ENCODE assay signal across 12 cellular contexts in the genomic region with DNA sequence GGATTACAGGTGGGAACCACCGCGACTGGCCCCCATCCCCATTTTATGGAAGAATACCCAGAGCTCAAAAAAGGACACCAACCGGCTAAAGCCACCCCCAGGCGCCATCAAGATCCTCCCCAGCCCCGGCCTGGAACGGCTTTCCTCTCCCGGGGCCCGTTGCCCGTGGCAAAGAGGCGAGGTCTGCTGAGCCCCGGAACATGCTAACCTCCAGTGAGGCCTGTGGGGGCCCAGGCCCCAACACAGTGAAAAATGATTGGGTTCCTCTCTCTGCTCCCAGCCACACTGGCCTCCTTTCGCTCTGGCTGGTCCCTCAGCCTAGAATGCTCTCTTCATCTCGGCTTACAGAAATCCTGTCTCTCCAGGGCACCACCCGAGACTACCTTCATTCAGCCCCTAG. TPM values are rescaled to one million over a fixed set of nuclear protein-coding genes. Genes with fewer than 3 reads are reported as not detected.
DNase-seq lines count a peak whose midpoint lies in the region; ATAC-seq and TF ChIP-seq lines count a peak whose summit lies in the region.
"Had no signal": no experiment of that assay in that cellular context is flagged by ENCODE, and none has a peak within 500 bp of the region (broad histone marks: within the 10 kb centered on the region; RNA-seq: fewer than 3 reads in every experiment).

No MANE protein-coding gene starts in this region.

- no peak overlapping the region for H3K9ac ChIP-seq in GM23248
- no peak overlapping the region for H3K9ac ChIP-seq in trophoblast cell (ENCODE audit: low read length)

- in situ Hi-C loops in GM23248 (cut with MboI), result no loop called here

- CTCF ChIA-PET in Calu3 (lab: Charles Lee), result interaction anchor here (0.6 to 0.7 kb wide), 2 partner anchors 55 to 702 kb away, joined by 3 read pairs; no protein-coding TSS in a partner anchor

- H3K4me1 ChIP-seq in GM23248 (ENCODE audit: insufficient read depth) (peaks cover 2% of the 10 kb centered on the region; the same call in 1 of the 2 replicates), RWPE2 (ENCODE audit: insufficient read depth, poor library complexity, severe bottlenecking) (peaks cover 6% of the 10 kb centered on the region), left ventricle myocardium inferior (peaks cover 35% of the 10 kb centered on the region), trophoblast cell (ENCODE audit: control insufficient read depth in 1 of 2, insufficient read depth in 2 of 2, low read length in 2 of 2) (peaks cover 33 to 43% of the 10 kb centered on the region in 2 experiments)

- peaks cover 19% of the 10 kb centered on the region for H3K27me3 Mint-ChIP-seq in Calu3 (ENCODE audit: unreplicated experiment)
- H3K27me3 Mint-ChIP-seq: activated T-cell treated with anti-CD3 and anti-CD28 coated beads, Interleukin-2, amount 50 U/mL, for 24 hours had no signal

- H3K4me3 Mint-ChIP-seq in Calu3 (ENCODE audit: low read depth, unreplicated experiment), result no peak overlapping the region
- H3K4me3 Mint-ChIP-seq: activated T-cell treated with anti-CD3 and anti-CD28 coated beads, Interleukin-2, amount 50 U/mL, for 24 hours had no signal

- TF ChIP-seq CTCF in RWPE2 (IDR thresholded peaks at IDR 0.05; ENCODE audit: poor library complexity, severe bottlenecking), result no peak
- no peak for TF ChIP-seq CTCF in left ventricle myocardium inferior (IDR thresholded peaks at IDR 0.05; ENCODE audit: borderline replicate concordance)
- TF ChIP-seq CTCF in Calu3 (IDR thresholded peaks at IDR 0.05; ENCODE audit: unreplicated experiment), result no peak

- H3K4ac ChIP-seq in trophoblast cell (ENCODE audit: low read depth, low read length), result peak overlapping the region; percentile 57

- no peak overlapping the region for H3K23ac ChIP-seq in trophoblast cell (ENCODE audit: low read length)

- DNase-seq in GM23248 (no peak), RWPE2 (ENCODE audit: low spot score) (no peak), left ventricle myocardium inferior (no peak), trophoblast cell (no peak), middle frontal gyrus (ENCODE audit: extremely low spot score, low spot score) (no peak), Calu3 (no peak), head of caudate nucleus (no peak)
- DNase-seq: activated T-cell treated with anti-CD3 and anti-CD28 coated beads, Interleukin-2, amount 50 U/mL, for 24 hours; NCI-H1105; RPMI8226; testis had no signal

- intact Hi-C loops in left ventricle myocardium inferior (cut with micrococcal nuclease) (no loop called here), Calu3 (cut with micrococcal nuclease; ENCODE audit: unreplicated experiment) (no loop called here), head of caudate nucleus (cut with DNase I) (no loop called here)

- H3K36me3 ChIP-seq in GM23248 (ENCODE audit: low read depth) (no peaks in the 10 kb centered on the region), RWPE2 (ENCODE audit: low read depth) (no peaks in the 10 kb centered on the region), left ventricle myocardium inferior (no peaks in the 10 kb centered on the region), trophoblast cell (ENCODE audit: control insufficient read depth in 1 of 2, insufficient read depth in 2 of 2, low read length in 2 of 2) (no peaks in the 10 kb centered on the region)

- no TSS peak for BruUV-seq in Calu3 (replicated peaks; lab: Mats Ljungman, UMichigan)

- H2AFZ ChIP-seq in GM23248, result peak overlapping the region; percentile 91
- no peak overlapping the region for H2AFZ ChIP-seq in trophoblast cell (ENCODE audit: insufficient read depth, low read length, poor library complexity)

- ATAC-seq in RWPE2 (ENCODE audit: low read depth), result peak; percentile 5; the same call in 1 of the 3 replicates

- H3K14ac ChIP-seq in trophoblast cell (ENCODE audit: low read length), result peak overlapping the region; percentile 74

- H3K4me3 ChIP-seq in GM23248, result no peak overlapping the region
- H3K4me3 ChIP-seq in RWPE2 (ENCODE audit: severe bottlenecking), result no peak overlapping the region
- H3K4me3 ChIP-seq in left ventricle myocardium inferior, result peak overlapping the region; percentile 60
- no peak overlapping the region for H3K4me3 ChIP-seq in trophoblast cell (ENCODE audit: low read depth, low read length)
- H3K4me3 ChIP-seq: mucosa of descending colon had no signal

- H2BK5ac ChIP-seq in trophoblast cell (ENCODE audit: low read depth, low read length, poor library complexity), result peak overlapping the region; percentile 59

- H3K79me1 ChIP-seq in trophoblast cell (ENCODE audit: low read length), result peaks cover 33% of the 10 kb centered on the region

- H2BK12ac ChIP-seq in trophoblast cell (ENCODE audit: low read length), result peak overlapping the region; percentile 83

- H3K18ac ChIP-seq in trophoblast cell (ENCODE audit: low read length), result peak overlapping the region; percentile 38

- peak overlapping the region; percentile 45 for H2AK5ac ChIP-seq in trophoblast cell (ENCODE audit: low read length)

- WGBS in GM23248 (ENCODE audit: low coverage in 1 of 2, low lambda C conversion rate in 2 of 2, missing lambda C conversion rate in 2 of 2), 2 experiments, result 93 to 97% methylated on average over 14 of the region's 14 CpGs
- no CpG with 5 or more reads among the region's 14 CpGs for WGBS in trophoblast cell (ENCODE audit: extremely low coverage, insufficient coverage, insufficient read length)

- H4K20me1 ChIP-seq in GM23248 (ENCODE audit: insufficient read depth), result no peaks in the 10 kb centered on the region

- no peaks in the 10 kb centered on the region for H3K27me3 ChIP-seq in GM23248 (replicated peaks; ENCODE audit: insufficient read depth)
- H3K27me3 ChIP-seq in RWPE2 (ENCODE audit: insufficient read depth, poor library complexity, severe bottlenecking), result no peaks in the 10 kb centered on the region
- H3K27me3 ChIP-seq in left ventricle myocardium inferior (ENCODE audit: low read depth), result no peaks in the 10 kb centered on the region
- H3K27me3 ChIP-seq in trophoblast cell (ENCODE audit: insufficient read depth, low read length), result no peaks in the 10 kb centered on the region
- H3K27me3 ChIP-seq: testis had no signal

- H4K91ac ChIP-seq in trophoblast cell (ENCODE audit: low read depth, low read length), result peak overlapping the region; percentile 82

- peak overlapping the region; percentile 70 for H2BK120ac ChIP-seq in trophoblast cell (ENCODE audit: insufficient read depth, low read length, poor library complexity)

- H3K79me2 ChIP-seq in GM23248 (ENCODE audit: insufficient read depth), result no peaks in the 10 kb centered on the region
- no peaks in the 10 kb centered on the region for H3K79me2 ChIP-seq in trophoblast cell (ENCODE audit: control insufficient read depth, insufficient read depth, low read length, poor library complexity)

- no peaks in the 10 kb centered on the region for H3K4me1 Mint-ChIP-seq in Calu3 (ENCODE audit: low read depth, unreplicated experiment)

- H3K9me2 ChIP-seq in GM23248 (ENCODE audit: insufficient read depth), result no peaks in the 10 kb centered on the region

- H3K36me3 Mint-ChIP-seq in Calu3 (ENCODE audit: insufficient read depth, unreplicated experiment), result no peaks in the 10 kb centered on the region

- no peaks in the 10 kb centered on the region for H3K9me3 Mint-ChIP-seq in Calu3 (ENCODE audit: low read depth, unreplicated experiment)
- H3K9me3 Mint-ChIP-seq: activated T-cell treated with anti-CD3 and anti-CD28 coated beads, Interleukin-2, amount 50 U/mL, for 24 hours had no signal

- H3F3A ChIP-seq in GM23248 (ENCODE audit: insufficient read depth), result no peaks in the 10 kb centered on the region

- H4K8ac ChIP-seq in trophoblast cell (ENCODE audit: low read depth, low read length), result peak overlapping the region; percentile 51

- no peak overlapping the region for H3K27ac ChIP-seq in GM23248
- no peak overlapping the region for H3K27ac ChIP-seq in RWPE2 (ENCODE audit: poor library complexity, severe bottlenecking)
- peak overlapping the region; percentile 75 for H3K27ac ChIP-seq in left ventricle myocardium inferior (replicated peaks)
- no peak overlapping the region for H3K27ac ChIP-seq in trophoblast cell (ENCODE audit: low read depth, low read length)
- H3K27ac ChIP-seq: testis had no signal

- no peak overlapping the region for H4K12ac ChIP-seq in trophoblast cell (ENCODE audit: low read depth, low read length)

- H3K9me3 ChIP-seq in GM23248 (ENCODE audit: low read depth), result no peaks in the 10 kb centered on the region
- H3K9me3 ChIP-seq in RWPE2 (ENCODE audit: severe bottlenecking), result no peaks in the 10 kb centered on the region
- no peaks in the 10 kb centered on the region for H3K9me3 ChIP-seq in left ventricle myocardium inferior (replicated peaks)
- no peaks in the 10 kb centered on the region for H3K9me3 ChIP-seq in trophoblast cell (ENCODE audit: insufficient read depth, low read depth, low read length)
- H3K9me3 ChIP-seq: mucosa of descending colon, testis had no signal

- H3K4me2 ChIP-seq in GM23248 (ENCODE audit: unreplicated experiment) (no peak overlapping the region), trophoblast cell (ENCODE audit: low read length) (no peak overlapping the region)

- no peak overlapping the region for H3K27ac Mint-ChIP-seq in Calu3 (ENCODE audit: unreplicated experiment)
- H3K27ac Mint-ChIP-seq: activated T-cell treated with anti-CD3 and anti-CD28 coated beads, Interleukin-2, amount 50 U/mL, for 24 hours had no signal

RNA-seq across cellular contexts. Expression of gene SMAD6, which starts 46.5 kb away (rescaled TPM):
- 24.0 and 32.9 TPM in 2 replicates for total RNA-seq in GM23248 (2014; rRNA removed; shearing (Covaris generic))
- 3.5 and 3.6 TPM in 2 replicates for polyA plus RNA-seq in GM23248 (2016; fragmentation: Nextera tagmentation; extraction: Ambion mirVana)
- total RNA-seq in left ventricle myocardium inferior, result 20.3 TPM
- polyA plus RNA-seq in trophoblast cell (2013), result 29.5 and 30.6 TPM in 2 replicates
- total RNA-seq in Calu3 (2022), result 49.6 and 58.6 TPM in 2 replicates
